8 cellular contexts compared by ENCODE assay signal in genomic region chr12:112116232-112117060, GRCh38. TPM values are rescaled to one million over a fixed set of nuclear protein-coding genes. Genes with fewer than 3 reads are reported as not detected.
A peak's percentile ranks its signal among the peaks of the same experiment; 100 is the strongest.
DNase-seq lines count a peak whose midpoint lies in the region; ATAC-seq and TF ChIP-seq lines count a peak whose summit lies in the region.

No MANE protein-coding gene starts in this region.

- H3K9me3 ChIP-seq in heart right ventricle (no peaks in the 10 kb centered on the region), parathyroid adenoma (ENCODE audit: control insufficient read depth, low read length) (no peaks in the 10 kb centered on the region)

- H3K36me3 Mint-ChIP-seq in activated T-cell treated with anti-CD3 and anti-CD28 coated beads, Interleukin-2, amount 50 U/mL, for 72 hours (ENCODE audit: insufficient read depth in 2 of 2) = no peaks in the 10 kb centered on the region
- H3K36me3 Mint-ChIP-seq in activated naive CD8-positive, alpha-beta T cell = no peaks in the 10 kb centered on the region

- H3K4me1 ChIP-seq in heart right ventricle (peaks cover 0 to 21% (median 19%) of the 10 kb centered on the region in 9 donors), parathyroid adenoma (no peaks in the 10 kb centered on the region)

- no peaks in the 10 kb centered on the region for H3K36me3 ChIP-seq in heart right ventricle
- H3K36me3 ChIP-seq in parathyroid adenoma (ENCODE audit: control insufficient read depth, insufficient read depth, low read length) = no peaks in the 10 kb centered on the region

- TF ChIP-seq CTCF in heart right ventricle (IDR thresholded peaks at IDR 0.05) = no peak
- TF ChIP-seq CTCF in parathyroid adenoma (IDR thresholded peaks at IDR 0.05) = no peak

- H3K9me3 Mint-ChIP-seq in activated T-cell treated with anti-CD3 and anti-CD28 coated beads, Interleukin-2, amount 50 U/mL, for 72 hours = no peaks in the 10 kb centered on the region
- H3K9me3 Mint-ChIP-seq in activated naive CD8-positive, alpha-beta T cell (ENCODE audit: low read depth) = no peaks in the 10 kb centered on the region

- H3K27me3 Mint-ChIP-seq in activated T-cell treated with anti-CD3 and anti-CD28 coated beads, Interleukin-2, amount 50 U/mL, for 72 hours (ENCODE audit: low read depth) = no peaks in the 10 kb centered on the region
- H3K27me3 Mint-ChIP-seq in activated naive CD8-positive, alpha-beta T cell = peaks cover 2% of the 10 kb centered on the region

- no peaks in the 10 kb centered on the region for H3K79me2 ChIP-seq in parathyroid adenoma

- H3K27me3 ChIP-seq in heart right ventricle (no peaks in the 10 kb centered on the region), parathyroid adenoma (ENCODE audit: control insufficient read depth, insufficient read depth, low read length) (no peaks in the 10 kb centered on the region)

- peak overlapping the region; percentile 3 to 35 for H3K4me3 Mint-ChIP-seq in activated T-cell treated with anti-CD3 and anti-CD28 coated beads, Interleukin-2, amount 50 U/mL, for 72 hours
- no peak overlapping the region for H3K4me3 Mint-ChIP-seq in activated naive CD8-positive, alpha-beta T cell

- peaks cover 24% of the 10 kb centered on the region for H3K4me1 Mint-ChIP-seq in activated T-cell treated with anti-CD3 and anti-CD28 coated beads, Interleukin-2, amount 50 U/mL, for 72 hours (ENCODE audit: low read depth)
- peaks cover 12% of the 10 kb centered on the region for H3K4me1 Mint-ChIP-seq in activated naive CD8-positive, alpha-beta T cell (ENCODE audit: low read depth)

- peak; percentile 61 to 66 for ATAC-seq in activated T-cell treated with anti-CD3 and anti-CD28 coated beads, Interleukin-2, amount 50 U/mL, for 72 hours (replicated peaks in 1 of 2)
- peak; percentile 92 to 98 (median 97) for ATAC-seq in heart right ventricle
- ATAC-seq in GM18909 (IDR thresholded peaks at IDR 0.05; ENCODE audit: poor library complexity, unreplicated experiment) = no peak
- no peak for ATAC-seq in GM18502 (IDR thresholded peaks at IDR 0.05; ENCODE audit: poor library complexity, unreplicated experiment)

- peak overlapping the region; percentile 2 for H3K27ac Mint-ChIP-seq in activated T-cell treated with anti-CD3 and anti-CD28 coated beads, Interleukin-2, amount 50 U/mL, for 72 hours
- H3K27ac Mint-ChIP-seq in activated naive CD8-positive, alpha-beta T cell = peak overlapping the region; percentile 75

- H3K4me3 ChIP-seq in heart right ventricle (peak overlapping the region in 5 of 10 donors; percentile 11 to 27 (median 24)), parathyroid adenoma (ENCODE audit: low read depth, low read length) (peak overlapping the region; percentile 22)

- H3K9ac ChIP-seq in parathyroid adenoma = no peak overlapping the region

- 35 to 36% methylated on average over 7 of the region's 7 CpGs for WGBS in heart right ventricle, 2 donors

- H3K4me2 ChIP-seq in parathyroid adenoma (ENCODE audit: low read length) = peak overlapping the region; percentile 19

- no peak for DNase-seq in activated T-cell treated with anti-CD3 and anti-CD28 coated beads, Interleukin-2, amount 50 U/mL, for 72 hours
- DNase-seq in activated T-cell treated with anti-CD3 and anti-CD28 coated beads for 4 hours (no peak), NCI-H226 (peak; percentile 97), heart right ventricle (peak; percentile 73 to 82)

- H3K27ac ChIP-seq in heart right ventricle (peak overlapping the region; percentile 43 to 86 (median 80)), parathyroid adenoma (no peak overlapping the region)

- H2AFZ ChIP-seq in parathyroid adenoma = peak overlapping the region; percentile 74

- intact Hi-C loops in heart right ventricle (cut with DNase I) = no loop called here

RNA-seq across cellular contexts. Expression of gene NAA25, which starts 7.9 kb away (rescaled TPM):
- 10 to 100 TPM; 36.3 to 47.0 TPM for total RNA-seq in activated T-cell treated with anti-CD3 and anti-CD28 coated beads, Interleukin-2, amount 50 U/mL, for 72 hours
- total RNA-seq in heart right ventricle = 10 to 100 TPM; 12.1 to 26.3 (median 18.3) TPM
- 1 to 10 TPM; 3.6 to 8.2 TPM for polyA plus RNA-seq in heart right ventricle

RNA-seq across cellular contexts. Expression of gene TRAFD1, which starts 8.9 kb away (rescaled TPM):
- total RNA-seq in activated T-cell treated with anti-CD3 and anti-CD28 coated beads, Interleukin-2, amount 50 U/mL, for 72 hours = 10 to 100 TPM; 57.7 to 64.2 TPM
- total RNA-seq in heart right ventricle = 10 to 100 TPM; 14.7 to 72.5 (median 27.7) TPM
- 10 to 100 TPM in 1 of 2 donors, 1 to 10 TPM in 1; 7.8 to 18.1 TPM for polyA plus RNA-seq in heart right ventricle

Comparison
In these comparisons a context has a peak if more than half of its experiments do, and no peak if none do; other contexts are left out.
1. ATAC-seq: peak in activated T-cell treated with anti-CD3 and anti-CD28 coated beads, Interleukin-2, amount 50 U/mL, for 72 hours (2 of 2) and heart right ventricle (8 of 8); none in GM18909 (single experiment) and GM18502 (single experiment).
2. DNase-seq: peak in NCI-H226 (single experiment) and heart right ventricle (2 of 2); none in activated T-cell treated with anti-CD3 and anti-CD28 coated beads, Interleukin-2, amount 50 U/mL, for 72 hours (0 of 2) and activated T-cell treated with anti-CD3 and anti-CD28 coated beads for 4 hours (single experiment).